ENCODE assay signal across 8 cellular contexts in the genomic region with DNA sequence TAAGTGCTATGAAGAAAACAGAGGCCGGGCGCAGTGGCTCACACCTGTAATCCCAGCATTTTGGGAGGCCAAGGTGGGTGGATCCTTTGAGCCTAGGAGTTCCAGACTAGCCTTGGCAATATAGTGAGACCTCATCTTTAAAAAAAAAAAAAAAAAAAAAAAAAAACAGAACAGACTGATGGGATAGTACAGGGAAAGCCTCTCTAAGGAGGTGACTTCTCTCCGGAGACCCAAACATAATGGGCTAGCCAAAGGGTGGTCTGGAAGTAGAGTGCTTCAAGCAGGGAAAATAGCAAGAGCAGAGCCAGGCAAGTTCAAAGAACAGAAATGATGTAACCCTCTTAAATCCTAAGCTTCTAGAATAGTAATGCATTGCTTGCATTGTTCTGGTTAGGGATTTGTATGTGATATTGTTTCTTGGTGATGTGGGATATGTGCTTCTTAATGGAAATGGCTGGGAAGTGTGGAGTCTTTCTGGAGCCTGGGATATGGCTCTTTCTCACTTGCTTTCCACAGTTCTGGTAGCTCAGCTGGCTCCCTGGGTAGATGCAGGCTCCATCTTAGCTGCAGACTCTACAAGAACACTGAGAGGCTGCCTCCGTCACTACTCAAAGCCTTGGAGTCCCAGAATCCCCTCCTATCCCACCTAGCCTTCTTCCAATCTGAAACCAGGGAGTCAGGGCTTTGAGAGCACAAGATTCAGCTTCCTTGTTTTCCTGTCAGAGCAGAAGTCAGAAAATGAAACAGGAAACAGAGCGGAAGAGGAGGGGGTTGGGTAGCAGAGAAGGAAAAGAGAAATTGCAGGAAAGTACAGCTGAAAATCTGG. TPM values are rescaled to one million over a fixed set of nuclear protein-coding genes. Genes with fewer than 3 reads are reported as not detected.
DNase-seq lines count a peak whose midpoint lies in the region; ATAC-seq and TF ChIP-seq lines count a peak whose summit lies in the region.

No MANE protein-coding gene starts in this region.

- peak overlapping the region; percentile 90 for H3K27ac ChIP-seq in IMR-90 (ENCODE audit: insufficient read depth, low read length)

- peak overlapping the region; percentile 83; the same call in 2 of the 3 replicates for H2BK15ac ChIP-seq in IMR-90 (ENCODE audit: low read depth, low read length)

- H2BK20ac ChIP-seq in IMR-90 (ENCODE audit: low read depth, low read length): peak overlapping the region; percentile 60

- H3K4me2 ChIP-seq in IMR-90 (ENCODE audit: low read depth, low read length): peak overlapping the region; percentile 89

- H3K14ac ChIP-seq in IMR-90 (replicated peaks; ENCODE audit: low read depth, low read length): peak overlapping the region; percentile 96

- peaks cover 27% of the 10 kb centered on the region for H3K36me3 Mint-ChIP-seq in activated T-helper 2 cell treated with anti-CD3 and anti-CD28 coated beads, Interferon-gamma antibody, Interleukin-2, Interleukin-4, amounts not matched to agents 10 μg/mL and 5 μg/mL and 100 μg/mL, durations not matched to agents 14 hours and 24 hours and 36 hours (ENCODE audit: low read depth)

- peak overlapping the region; percentile 78 for H2AFZ ChIP-seq in IMR-90 (replicated peaks; ENCODE audit: low read length, poor library complexity)

- H2AK5ac ChIP-seq in IMR-90 (ENCODE audit: low read depth, low read length): peak overlapping the region; percentile 83; the same call in 1 of the 2 replicates

- dilution Hi-C loops in IMR-90 (cut with HindIII; ENCODE audit: low sequenced_read_pairs, unreplicated experiment): loop anchor here (25.0 kb wide), 1 partner anchor 199 kb away; no protein-coding TSS in a partner anchor

- H3K4me3 ChIP-seq in IMR-90 (ENCODE audit: insufficient read depth, low read depth, low read length) (peak overlapping the region; percentile 8; the same call in 1 of the 2 replicates), BE2C (ENCODE audit: low read depth, low read length) (no peak overlapping the region)

- H3K9me3 ChIP-seq in IMR-90 (ENCODE audit: control insufficient read depth, insufficient read depth, low read length): no peaks in the 10 kb centered on the region
- no peaks in the 10 kb centered on the region for H3K9me3 ChIP-seq in BE2C

- peak overlapping the region; percentile 80 for H4K91ac ChIP-seq in IMR-90 (ENCODE audit: insufficient read depth, low read depth, low read length)

- H2BK120ac ChIP-seq in IMR-90 (ENCODE audit: low read depth, low read length): peak overlapping the region; percentile 82

- H3K9me1 ChIP-seq in IMR-90 (ENCODE audit: insufficient read depth, low read length): peaks cover 18% of the 10 kb centered on the region

- WGBS in IMR-90 (ENCODE audit: extremely low coverage in 2 of 2, insufficient read length in 1 of 2), 2 experiments: no CpG with 5 or more reads among the region's 5 CpGs

- TF ChIP-seq RAD21 in IMR-90 (IDR thresholded peaks at IDR 0.05; ENCODE audit: low read length): no peak

- H3K23ac ChIP-seq in IMR-90 (ENCODE audit: low read depth, low read length): peak overlapping the region; percentile 97

- no peak for TF ChIP-seq POLR2A in IMR-90 (IDR thresholded peaks at IDR 0.05; ENCODE audit: low read depth, low read length)

- peak overlapping the region; percentile 64; the same call in 1 of the 2 replicates for H3K56ac ChIP-seq in IMR-90 (ENCODE audit: extremely low read depth, insufficient read depth, low read length)

- POLR2A ChIA-PET in IMR-90 (lab: Charles Lee; ENCODE audit: unreplicated experiment): interaction anchor here (1.0 kb wide), 1 partner anchor 87 kb away, joined by 5 read pairs; no protein-coding TSS in a partner anchor

- H3K27me3 Mint-ChIP-seq in activated T-helper 2 cell treated with anti-CD3 and anti-CD28 coated beads, Interferon-gamma antibody, Interleukin-2, Interleukin-4, amounts not matched to agents 10 μg/mL and 5 μg/mL and 100 μg/mL, durations not matched to agents 14 hours and 24 hours and 36 hours (ENCODE audit: low read depth): no peaks in the 10 kb centered on the region
- no peaks in the 10 kb centered on the region for H3K27me3 Mint-ChIP-seq in stimulated activated naive CD8-positive, alpha-beta T cell treated with anti-CD3 and anti-CD28 coated beads, Interleukin-15, amount 100 ng/mL, for 72 hours

- peak overlapping the region; percentile 98 for H3K4me3 Mint-ChIP-seq in activated T-helper 2 cell treated with anti-CD3 and anti-CD28 coated beads, Interferon-gamma antibody, Interleukin-2, Interleukin-4, amounts not matched to agents 10 μg/mL and 5 μg/mL and 100 μg/mL, durations not matched to agents 14 hours and 24 hours and 36 hours (ENCODE audit: low read depth)
- H3K4me3 Mint-ChIP-seq in stimulated activated naive CD8-positive, alpha-beta T cell treated with anti-CD3 and anti-CD28 coated beads, Interleukin-15, amount 100 ng/mL, for 72 hours: peak overlapping the region; percentile 92 to 97

- H4K20me1 ChIP-seq in IMR-90 (ENCODE audit: insufficient read depth, low read length): peaks cover 12% of the 10 kb centered on the region

- H3K27me3 ChIP-seq in IMR-90 (ENCODE audit: control insufficient read depth, insufficient read depth, low read length) (no peaks in the 10 kb centered on the region), BE2C (no peaks in the 10 kb centered on the region)

- H2BK5ac ChIP-seq in IMR-90 (ENCODE audit: low read depth, low read length, poor library complexity, severe bottlenecking): peak overlapping the region; percentile 96

- peak; percentile 24 for DNase-seq in ACHN
- DNase-seq in IMR-90: peak; percentile 48
- DNase-seq in activated T-helper 2 cell treated with anti-CD3 and anti-CD28 coated beads, Interferon-gamma antibody, Interleukin-2, Interleukin-4, amounts not matched to agents 10 μg/mL and 5 μg/mL and 100 μg/mL, durations not matched to agents 14 hours and 24 hours and 36 hours (ENCODE audit: low spot score): no peak
- peak; percentile 35 for DNase-seq in iris pigment epithelial cell (ENCODE audit: low read depth)
- DNase-seq in stimulated activated naive CD8-positive, alpha-beta T cell treated with anti-CD3 and anti-CD28 coated beads, Interleukin-15, amount 100 ng/mL, for 72 hours: peak in 1 of 2 donors; percentile 14
- no peak for DNase-seq in BE2C
- no peak for DNase-seq in omental fat pad (ENCODE audit: low spot score)
- DNase-seq in NAMALWA (ENCODE audit: low spot score): no peak

- H3K27ac Mint-ChIP-seq in activated T-helper 2 cell treated with anti-CD3 and anti-CD28 coated beads, Interferon-gamma antibody, Interleukin-2, Interleukin-4, amounts not matched to agents 10 μg/mL and 5 μg/mL and 100 μg/mL, durations not matched to agents 14 hours and 24 hours and 36 hours: peak overlapping the region; percentile 100
- peak overlapping the region; percentile 100 for H3K27ac Mint-ChIP-seq in stimulated activated naive CD8-positive, alpha-beta T cell treated with anti-CD3 and anti-CD28 coated beads, Interleukin-15, amount 100 ng/mL, for 72 hours

- peaks cover 56% of the 10 kb centered on the region for H3K4me1 Mint-ChIP-seq in activated T-helper 2 cell treated with anti-CD3 and anti-CD28 coated beads, Interferon-gamma antibody, Interleukin-2, Interleukin-4, amounts not matched to agents 10 μg/mL and 5 μg/mL and 100 μg/mL, durations not matched to agents 14 hours and 24 hours and 36 hours (ENCODE audit: low read depth)
- peaks cover 80% of the 10 kb centered on the region for H3K4me1 Mint-ChIP-seq in stimulated activated naive CD8-positive, alpha-beta T cell treated with anti-CD3 and anti-CD28 coated beads, Interleukin-15, amount 100 ng/mL, for 72 hours

- H3K4me1 ChIP-seq in IMR-90 (ENCODE audit: control insufficient read depth, insufficient read depth, low read length) (peaks cover 37% of the 10 kb centered on the region), BE2C (peaks cover 9% of the 10 kb centered on the region; the same call in 1 of the 2 replicates)

- ATAC-seq in IMR-90 (ENCODE audit: low read depth) (no peak), omental fat pad (ENCODE audit: low FRiP score) (no peak)
- no peak for ATAC-seq in stimulated activated naive CD8-positive, alpha-beta T cell treated with anti-CD3 and anti-CD28 coated beads, Interleukin-15, amount 100 ng/mL, for 72 hours

- BruUV-seq in IMR-90 (replicated peaks; lab: Mats Ljungman, UMichigan): no TSS peak

- TF ChIP-seq CTCF in IMR-90 (conservative IDR thresholded peaks at IDR 0.05; ENCODE audit: low read depth, low read length) (no peak), BE2C (IDR thresholded peaks at IDR 0.05; ENCODE audit: low read depth, low read length) (no peak), omental fat pad (IDR thresholded peaks at IDR 0.05) (no peak)

- peak overlapping the region; percentile 66 for H2AK9ac ChIP-seq in IMR-90 (replicated peaks; ENCODE audit: low read depth, low read length, poor library complexity)

- peak overlapping the region; percentile 96 for H4K5ac ChIP-seq in IMR-90 (ENCODE audit: low read depth, low read length)

- CTCF ChIA-PET in IMR-90 (lab: Yijun Ruan, JAX): interaction anchor here (1.0 to 1.4 kb wide), 2 partner anchors 93 to 183 kb away, joined by 4 read pairs; no protein-coding TSS in a partner anchor

- H3K4ac ChIP-seq in IMR-90 (ENCODE audit: low read depth, low read length): peak overlapping the region; percentile 97

- in situ Hi-C loops in ACHN (cut with HindIII; ENCODE audit: low pct_ligation_motif_present, low pct_unique_long_range_greater_than_20kb, low sequenced_read_pairs): no loop called here
- in situ Hi-C loops in IMR-90 (cut with MboI; ENCODE audit: low sequenced_read_pairs): loop anchor here (5.0 kb wide), 1 partner anchor 94 kb away; no protein-coding TSS in a partner anchor

- peaks cover 5% of the 10 kb centered on the region for H3K36me3 ChIP-seq in IMR-90 (ENCODE audit: control insufficient read depth, insufficient read depth, low read length)
- no peaks in the 10 kb centered on the region for H3K36me3 ChIP-seq in BE2C

- peaks cover 45 to 75% of the 10 kb centered on the region in 2 experiments for H3K79me1 ChIP-seq in IMR-90 (ENCODE audit: low read depth in 1 of 2, low read length in 2 of 2)

- H3K9ac ChIP-seq in IMR-90 (ENCODE audit: low read depth, low read length): peak overlapping the region; percentile 27

- H3K9me3 Mint-ChIP-seq in activated T-helper 2 cell treated with anti-CD3 and anti-CD28 coated beads, Interferon-gamma antibody, Interleukin-2, Interleukin-4, amounts not matched to agents 10 μg/mL and 5 μg/mL and 100 μg/mL, durations not matched to agents 14 hours and 24 hours and 36 hours: no peaks in the 10 kb centered on the region
- H3K9me3 Mint-ChIP-seq in stimulated activated naive CD8-positive, alpha-beta T cell treated with anti-CD3 and anti-CD28 coated beads, Interleukin-15, amount 100 ng/mL, for 72 hours: no peaks in the 10 kb centered on the region

- intact Hi-C loops in IMR-90 (cut with micrococcal nuclease): no loop called here
- intact Hi-C loops in activated T-helper 2 cell treated with anti-CD3 and anti-CD28 coated beads, Interferon-gamma antibody, Interleukin-2, Interleukin-4, amounts not matched to agents 10 μg/mL and 5 μg/mL and 100 μg/mL, durations not matched to agents 14 hours and 24 hours and 36 hours (cut with micrococcal nuclease): loop anchor here (2.0 kb wide), 1 partner anchor 15 kb away; no protein-coding TSS in a partner anchor

- H3K18ac ChIP-seq in IMR-90 (ENCODE audit: low read depth, low read length): peak overlapping the region; percentile 93

- H4K8ac ChIP-seq in IMR-90 (ENCODE audit: low read depth in 2 of 2, low read length in 2 of 2): peak overlapping the region; percentile 87 to 96; a peak in 3 of 4 replicates

RNA-seq across cellular contexts. Expression of a gene that starts 1.9 kb away (rescaled TPM):
- total RNA-seq in IMR-90 (2012; rRNA removed): 8.6 and 10.6 TPM in 2 replicates
- 6.9 and 7.2 TPM in 2 replicates for polyA plus RNA-seq in IMR-90 (2012; rRNA removed)
- polyA plus RNA-seq in IMR-90 (2012; cell fraction: cytosol; rRNA removed): 7.4 and 11.3 TPM in 2 replicates
- 10.5 and 15.8 TPM in 2 replicates for polyA plus RNA-seq in IMR-90 (2012; cell fraction: nucleus; rRNA removed; ENCODE audit: low replicate concordance)
- total RNA-seq in activated T-helper 2 cell treated with anti-CD3 and anti-CD28 coated beads, Interferon-gamma antibody, Interleukin-2, Interleukin-4, amounts not matched to agents 10 μg/mL and 5 μg/mL and 100 μg/mL, durations not matched to agents 14 hours and 24 hours and 36 hours: 19.4 and 20.1 TPM in 2 replicates
- 1.1 TPM for polyA plus RNA-seq in BE2C (2012; ENCODE audit: insufficient read depth, insufficient read length, low read depth)
- 10 to 100 TPM in 3 of 4 donors, 1 to 10 TPM in 1; 7.9 to 17.1 (median 16.5) TPM for total RNA-seq in omental fat pad

RNA-seq across cellular contexts. Expression of a gene that starts 40.7 kb away (rescaled TPM):
- total RNA-seq in IMR-90 (2012; rRNA removed) (9.4 and 12.5 TPM in 2 replicates), omental fat pad (10 to 100 TPM; 27.4 to 81.1 (median 33.5) TPM)
- polyA plus RNA-seq in IMR-90 (2012; rRNA removed): 37.0 and 38.4 TPM in 2 replicates
- 16.2 and 37.8 TPM in 2 replicates for polyA plus RNA-seq in IMR-90 (2012; cell fraction: cytosol; rRNA removed)
- 40.6 and 50.7 TPM in 2 replicates for polyA plus RNA-seq in IMR-90 (2012; cell fraction: nucleus; rRNA removed; ENCODE audit: low replicate concordance)
- 62.7 and 64.3 TPM in 2 replicates for total RNA-seq in activated T-helper 2 cell treated with anti-CD3 and anti-CD28 coated beads, Interferon-gamma antibody, Interleukin-2, Interleukin-4, amounts not matched to agents 10 μg/mL and 5 μg/mL and 100 μg/mL, durations not matched to agents 14 hours and 24 hours and 36 hours
- polyA plus RNA-seq in BE2C (2012; ENCODE audit: insufficient read depth, insufficient read length, low read depth): 17.7 TPM

Comparison
In these comparisons a context has a peak if more than half of its experiments do, and no peak if none do; other contexts are left out.
1. DNase-seq: peak in ACHN (single experiment), IMR-90 (single experiment) and iris pigment epithelial cell (single experiment); none in activated T-helper 2 cell treated with anti-CD3 and anti-CD28 coated beads, Interferon-gamma antibody, Interleukin-2, Interleukin-4, amounts not matched to agents 10 μg/mL and 5 μg/mL and 100 μg/mL, durations not matched to agents 14 hours and 24 hours and 36 hours (single experiment), BE2C (single experiment), omental fat pad (single experiment) and NAMALWA (single experiment).